8 cellular contexts compared by ENCODE assay signal in genomic region chr16:28623172-28623711, GRCh38. TPM values are rescaled to one million over a fixed set of nuclear protein-coding genes. Genes with fewer than 3 reads are reported as not detected.
DNase-seq lines count a peak whose midpoint lies in the region; ATAC-seq, FAIRE-seq and TF ChIP-seq lines count a peak whose summit lies in the region.

No MANE protein-coding gene starts in this region.

- no peak for FAIRE-seq in kidney (lab: Jason Lieb, UNC)

- H3K4me3 ChIP-seq in kidney (ENCODE audit: low read length in 2 of 2), result peak overlapping the region; percentile 55 to 61

- no peak for TF ChIP-seq CTCF in kidney (IDR thresholded peaks at IDR 0.05; ENCODE audit: borderline replicate concordance, extremely low read depth, insufficient read depth)

- no peak overlapping the region for H3K27ac ChIP-seq in kidney (ENCODE audit: low read depth in 2 of 2, low read length in 2 of 2)

- no peaks in the 10 kb centered on the region for H3K4me1 ChIP-seq in kidney (ENCODE audit: control insufficient read depth in 1 of 2, insufficient read depth in 1 of 2, low read depth in 1 of 2, low read length in 2 of 2)

- H3K9ac ChIP-seq in kidney (ENCODE audit: low read length in 2 of 2), result no peak overlapping the region

- H3K36me3 Mint-ChIP-seq in activated naive CD4-positive, alpha-beta T cell treated with anti-CD3 and anti-CD28 coated beads, Interleukin-2, amount 50 U/mL, for 72 hours, result no peaks in the 10 kb centered on the region

- intact Hi-C loops in kidney (cut with DNase I), result no loop called here

- no peaks in the 10 kb centered on the region for H3K9me3 Mint-ChIP-seq in activated naive CD4-positive, alpha-beta T cell treated with anti-CD3 and anti-CD28 coated beads, Interleukin-2, amount 50 U/mL, for 72 hours

- H3K36me3 ChIP-seq in kidney (ENCODE audit: control insufficient read depth in 1 of 2, insufficient read depth in 2 of 2, low read length in 2 of 2), result no peaks in the 10 kb centered on the region

- TF ChIP-seq POLR2A in Raji (IDR thresholded peaks at IDR 0.05; ENCODE audit: insufficient read depth, low read depth, low read length), result peak; percentile 96

- ATAC-seq in activated naive CD4-positive, alpha-beta T cell treated with anti-CD3 and anti-CD28 coated beads, Interleukin-2, amount 50 U/mL, for 72 hours, result peak; percentile 94 to 98
- ATAC-seq in HG02852 (IDR thresholded peaks at IDR 0.05; ENCODE audit: unreplicated experiment) (no peak), SK-N-SH treated with all-trans-retinoic acid at 6 μM for 48 hours (no peak)

- H3K9me3 ChIP-seq in kidney (ENCODE audit: control insufficient read depth in 1 of 2, low read length in 2 of 2), result no peaks in the 10 kb centered on the region

- DNase-seq in SIG-M5 treated with dmso at 0.1 percent for 504 hours (lab: John Stamatoyannopoulos, UW; ENCODE audit: unreplicated experiment) (peak; percentile 23), SIG-M5 (lab: John Stamatoyannopoulos, UW) (no peak), kidney (peak; percentile 85)
- peak; percentile 72 to 73 for DNase-seq in activated naive CD4-positive, alpha-beta T cell treated with anti-CD3 and anti-CD28 coated beads, Interleukin-2, amount 50 U/mL, for 72 hours (ENCODE audit: low spot score in 2 of 2)
- DNase-seq in stimulated activated CD4-positive, alpha-beta T cell treated with anti-CD3 and anti-CD28 coated beads, Interleukin-4, amount 100 ng/mL, for 48 hours (ENCODE audit: low read depth in 2 of 2), result peak; percentile 60

- peak overlapping the region in 1 of 2 donors; percentile 84 for H3K27ac Mint-ChIP-seq in activated naive CD4-positive, alpha-beta T cell treated with anti-CD3 and anti-CD28 coated beads, Interleukin-2, amount 50 U/mL, for 72 hours

TF ChIP-seq in SK-N-SH treated with all-trans-retinoic acid at 6 μM for 48 hours, 23 proteins besides CTCF, POLR2A, EP300 and RAD21:
- TF ChIP-seq GLIS3 (CRISPR knock-in tag; IDR thresholded peaks at IDR 0.05) (no peak), ARNTL (CRISPR knock-in tag; IDR thresholded peaks at IDR 0.05; ENCODE audit: borderline replicate concordance, low read depth) (no peak), PATZ1 (CRISPR knock-in tag; IDR thresholded peaks at IDR 0.05; ENCODE audit: borderline replicate concordance) (no peak), ESRRG (CRISPR knock-in tag; IDR thresholded peaks at IDR 0.05) (no peak), TCF4 (CRISPR knock-in tag; IDR thresholded peaks at IDR 0.05; ENCODE audit: borderline replicate concordance) (no peak), ZFP3 (CRISPR knock-in tag; IDR thresholded peaks at IDR 0.05) (no peak), BACH2 (CRISPR knock-in tag; IDR thresholded peaks at IDR 0.05; ENCODE audit: borderline replicate concordance) (no peak), ZNF70 (CRISPR knock-in tag; IDR thresholded peaks at IDR 0.05) (no peak), CREB5 (CRISPR knock-in tag; IDR thresholded peaks at IDR 0.05; ENCODE audit: low read depth) (no peak), OSR1 (CRISPR knock-in tag; IDR thresholded peaks at IDR 0.05) (no peak), ZNF565 (CRISPR knock-in tag; conservative IDR thresholded peaks at IDR 0.05; ENCODE audit: low read depth) (no peak), CSRNP3 (CRISPR knock-in tag; IDR thresholded peaks at IDR 0.05) (no peak), TOX (CRISPR knock-in tag; IDR thresholded peaks at IDR 0.05; ENCODE audit: borderline replicate concordance) (no peak), ZC3H10 (CRISPR knock-in tag; IDR thresholded peaks at IDR 0.05) (no peak), POU6F1 (CRISPR knock-in tag; IDR thresholded peaks at IDR 0.05; ENCODE audit: borderline replicate concordance, low read depth) (no peak)

RNA-seq across cellular contexts. Expression of gene SULT1A1, which starts 13.4 kb away (rescaled TPM):
- total RNA-seq in activated naive CD4-positive, alpha-beta T cell treated with anti-CD3 and anti-CD28 coated beads, Interleukin-2, amount 50 U/mL, for 72 hours, result 10 to 100 TPM in 1 of 2 donors, 1 to 10 TPM in 1; 8.2 to 15.6 TPM
- 20.7 TPM for total RNA-seq in kidney
- 50.2 TPM for polyA plus RNA-seq in kidney (ENCODE audit: insufficient read depth, low read depth, low replicate concordance)

RNA-seq across cellular contexts. Expression of gene NPIPB8, which starts 14.6 kb away (rescaled TPM):
- under 1 TPM in 1 of 2 donors, not detected in 1; 0.36 TPM for total RNA-seq in activated naive CD4-positive, alpha-beta T cell treated with anti-CD3 and anti-CD28 coated beads, Interleukin-2, amount 50 U/mL, for 72 hours
- total RNA-seq in kidney, result 2.0 TPM
- polyA plus RNA-seq in kidney (ENCODE audit: insufficient read depth, low read depth, low replicate concordance), result not detected

RNA-seq across cellular contexts. Expression of gene SULT1A2, which starts 26.4 kb away (rescaled TPM):
- under 1 TPM; 0.30 to 0.54 TPM for total RNA-seq in activated naive CD4-positive, alpha-beta T cell treated with anti-CD3 and anti-CD28 coated beads, Interleukin-2, amount 50 U/mL, for 72 hours
- total RNA-seq in kidney, result 1.1 TPM
- polyA plus RNA-seq in kidney (ENCODE audit: insufficient read depth, low read depth, low replicate concordance), result 13.3 TPM

Comparison
In these comparisons a context has a peak if more than half of its experiments do, and no peak if none do; other contexts are left out.
1. ATAC-seq: peak in activated naive CD4-positive, alpha-beta T cell treated with anti-CD3 and anti-CD28 coated beads, Interleukin-2, amount 50 U/mL, for 72 hours (2 of 2); none in HG02852 (single experiment) and SK-N-SH treated with all-trans-retinoic acid at 6 μM for 48 hours (single experiment).